Comparison of ENCODE assay signal across 8 cellular contexts in genomic region chr10:6416892-6417512, GRCh38.
A peak's percentile ranks its signal among the peaks of the same experiment; 100 is the strongest.
DNase-seq lines count a peak whose midpoint lies in the region; ATAC-seq and TF ChIP-seq lines count a peak whose summit lies in the region.

No MANE protein-coding gene starts in this region.

- peak; percentile 82 for ATAC-seq in activated CD8-positive, alpha-beta T cell treated with anti-CD3 and anti-CD28 coated beads for 36 hours

- H3K9me3 ChIP-seq in cardiac muscle cell (ENCODE audit: low read depth) = no peaks in the 10 kb centered on the region

- POLR2A ChIA-PET in activated CD8-positive, alpha-beta T cell treated with anti-CD3 and anti-CD28 coated beads for 36 hours (lab: Charles Lee) = interaction anchor here (0.9 kb wide), 1 partner anchor 16 kb away, joined by 3 read pairs; no protein-coding TSS in a partner anchor

- no peak overlapping the region for H3K27ac ChIP-seq in cardiac muscle cell

- H3K36me3 Mint-ChIP-seq in activated CD8-positive, alpha-beta T cell treated with anti-CD3 and anti-CD28 coated beads for 36 hours (ENCODE audit: low read depth) = peaks cover 5% of the 10 kb centered on the region

- DNase-seq in SIG-M5 treated with dmso at 0.1 percent for 504 hours (lab: John Stamatoyannopoulos, UW; ENCODE audit: unreplicated experiment) (peak; percentile 40), SIG-M5 (lab: John Stamatoyannopoulos, UW) (no peak), LHCN-M2 (ENCODE audit: low read depth) (peak; percentile 45), cardiac muscle cell (ENCODE audit: low read depth in 1 of 2, low spot score in 1 of 2) (peak; percentile 58 to 68), putamen (ENCODE audit: low spot score) (peak; percentile 55), activated gamma-delta T cell (lab: John Stamatoyannopoulos, UW) (no peak), posterior vena cava (ENCODE audit: low spot score) (no peak)
- DNase-seq in activated CD8-positive, alpha-beta T cell treated with anti-CD3 and anti-CD28 coated beads for 36 hours = no peak

- H3K27ac Mint-ChIP-seq in activated CD8-positive, alpha-beta T cell treated with anti-CD3 and anti-CD28 coated beads for 36 hours = no peak overlapping the region

- no peaks in the 10 kb centered on the region for H3K9me3 Mint-ChIP-seq in activated CD8-positive, alpha-beta T cell treated with anti-CD3 and anti-CD28 coated beads for 36 hours

- peaks cover 1% of the 10 kb centered on the region for H3K4me1 Mint-ChIP-seq in activated CD8-positive, alpha-beta T cell treated with anti-CD3 and anti-CD28 coated beads for 36 hours (ENCODE audit: low read depth)

- no peaks in the 10 kb centered on the region for H3K27me3 ChIP-seq in cardiac muscle cell

- H3K36me3 ChIP-seq in cardiac muscle cell = no peaks in the 10 kb centered on the region

- H3K4me3 Mint-ChIP-seq in activated CD8-positive, alpha-beta T cell treated with anti-CD3 and anti-CD28 coated beads for 36 hours = no peak overlapping the region

- intact Hi-C loops in activated CD8-positive, alpha-beta T cell treated with anti-CD3 and anti-CD28 coated beads for 36 hours (cut with micrococcal nuclease) = loop anchor here (5.0 kb wide), 2 partner anchors 165 to 250 kb away; partner anchors contain the start of gene PRKCQ
- intact Hi-C loops in posterior vena cava (cut with DNase I) = no loop called here

- peak; percentile 83 for TF ChIP-seq CTCF in activated CD8-positive, alpha-beta T cell treated with anti-CD3 and anti-CD28 coated beads for 36 hours (IDR thresholded peaks at IDR 0.05)
- peak; percentile 67 for TF ChIP-seq CTCF in cardiac muscle cell (IDR thresholded peaks at IDR 0.05; ENCODE audit: low read depth, low read length)

- CTCF ChIA-PET in activated CD8-positive, alpha-beta T cell treated with anti-CD3 and anti-CD28 coated beads for 36 hours (lab: Charles Lee) = interaction anchor here (0.6 to 5.8 kb wide), 18 partner anchors 10 to 265 kb away, joined by 3 to 61 read pairs (median 4); no protein-coding TSS in a partner anchor

- H3K27me3 Mint-ChIP-seq in activated CD8-positive, alpha-beta T cell treated with anti-CD3 and anti-CD28 coated beads for 36 hours = no peaks in the 10 kb centered on the region

- no peaks in the 10 kb centered on the region for H3K4me1 ChIP-seq in cardiac muscle cell (ENCODE audit: low read depth)

- no peak overlapping the region for H3K4me3 ChIP-seq in cardiac muscle cell

Comparison
In these comparisons a context has a peak if more than half of its experiments do, and no peak if none do; other contexts are left out.
1. DNase-seq: peak in SIG-M5 treated with dmso at 0.1 percent for 504 hours (single experiment), LHCN-M2 (single experiment), cardiac muscle cell (2 of 2) and putamen (single experiment); none in SIG-M5 (single experiment), activated CD8-positive, alpha-beta T cell treated with anti-CD3 and anti-CD28 coated beads for 36 hours (single experiment), activated gamma-delta T cell (single experiment) and posterior vena cava (single experiment).